ENCODE assay signal across 14 cellular contexts in the genomic region with DNA sequence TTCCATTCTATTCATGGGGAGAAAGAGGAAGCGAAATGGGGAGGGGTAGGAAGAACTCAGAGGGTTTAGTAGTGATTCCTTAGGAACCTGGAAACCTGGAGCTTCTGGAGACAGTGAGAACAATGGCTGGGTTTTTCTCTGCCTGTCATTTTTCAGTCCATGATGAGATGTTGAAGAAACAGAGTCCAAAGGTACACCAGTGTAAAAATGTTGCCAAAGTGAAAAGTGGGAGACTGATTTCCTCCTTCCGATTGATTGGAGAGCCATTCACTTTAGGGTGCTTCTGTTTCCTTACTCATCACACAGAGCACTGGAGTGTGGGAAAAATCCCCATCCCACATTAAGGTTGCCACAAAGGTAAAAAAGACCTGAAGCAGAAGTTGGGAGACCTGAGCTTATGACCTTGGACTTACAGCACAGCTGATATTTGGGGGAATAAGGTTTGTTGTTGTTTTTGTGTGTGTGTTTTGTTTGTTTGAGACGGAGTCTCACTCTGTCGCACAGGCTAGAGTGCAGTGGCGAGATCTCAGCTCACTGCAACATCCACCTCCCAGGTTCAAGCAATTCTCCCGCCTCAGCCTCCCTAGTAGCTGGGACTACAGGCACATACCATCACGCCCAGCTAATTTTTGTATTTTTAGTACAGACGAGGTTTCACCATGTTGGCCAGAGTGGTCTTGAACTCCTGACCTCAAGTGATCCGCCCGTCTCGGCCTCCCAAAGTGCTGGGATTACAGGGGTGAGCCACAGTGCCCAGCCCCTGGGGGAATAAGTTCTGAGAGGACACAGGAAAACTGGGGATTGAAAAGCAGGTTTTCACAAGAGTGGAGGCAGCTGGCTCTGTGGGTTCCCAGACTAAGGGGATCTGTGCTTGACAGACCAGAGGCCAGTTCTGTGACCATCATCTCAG. TPM values are rescaled to one million over a fixed set of nuclear protein-coding genes. Genes with fewer than 3 reads are reported as not detected.
DNase-seq lines count a peak whose midpoint lies in the region; ATAC-seq and TF ChIP-seq lines count a peak whose summit lies in the region.
"Had no signal": no experiment of that assay in that cellular context is flagged by ENCODE, and none has a peak within 500 bp of the region (broad histone marks: within the 10 kb centered on the region; RNA-seq: fewer than 3 reads in every experiment).

No MANE protein-coding gene starts in this region.

- peak overlapping the region; percentile 41 for H3K27ac Mint-ChIP-seq in activated CD4-positive, alpha-beta T cell treated with anti-CD3 and anti-CD28 coated beads, Interleukin-2, amount 10 ng/mL, durations not matched to agents 7 days and 5 days

- ATAC-seq in foreskin keratinocyte (no peak), HG02885 (IDR thresholded peaks at IDR 0.05; ENCODE audit: poor library complexity, unreplicated experiment) (no peak)

- 66% methylated on average over 11 of the region's 11 CpGs for WGBS in liver

- TF ChIP-seq CTCF in VCaP (conservative IDR thresholded peaks at IDR 0.05): no peak
- TF ChIP-seq CTCF in liver (IDR thresholded peaks at IDR 0.05; ENCODE audit: low read depth, low read length, missing input control): no peak
- no peak for TF ChIP-seq CTCF in foreskin keratinocyte (conservative IDR thresholded peaks at IDR 0.05)

- H3K9me3 ChIP-seq in liver (ENCODE audit: control insufficient read depth in 4 of 4, low read length in 3 of 4) (no peaks in the 10 kb centered on the region), stomach smooth muscle (ENCODE audit: control insufficient read depth in 2 of 2, low read length in 2 of 2) (no peaks in the 10 kb centered on the region)
- H3K9me3 ChIP-seq: breast epithelium, heart right ventricle, left lung, suprapubic skin had no signal

- CTCF ChIA-PET in activated CD4-positive, alpha-beta T cell treated with anti-CD3 and anti-CD28 coated beads, Interleukin-2, amount 10 ng/mL, durations not matched to agents 7 days and 5 days (lab: Charles Lee): interaction anchor here (0.6 to 4.4 kb wide), 19 partner anchors 9 to 396 kb away, joined by 3 to 240 read pairs (median 11); partner anchors contain the start of gene ARL4D

- H3K9ac ChIP-seq in liver (ENCODE audit: low read depth in 1 of 2, low read length in 2 of 2) (peak overlapping the region in 1 of 2 donors; percentile 10), stomach smooth muscle (ENCODE audit: low read length in 2 of 2) (peak overlapping the region in 1 of 2 donors; percentile 13)

- H3K36me3 Mint-ChIP-seq in activated CD4-positive, alpha-beta T cell treated with anti-CD3 and anti-CD28 coated beads, Interleukin-2, amount 10 ng/mL, durations not matched to agents 7 days and 5 days (ENCODE audit: low read depth): peaks cover 3% of the 10 kb centered on the region

- H3K9me3 Mint-ChIP-seq in activated CD4-positive, alpha-beta T cell treated with anti-CD3 and anti-CD28 coated beads, Interleukin-2, amount 10 ng/mL, durations not matched to agents 7 days and 5 days: no peaks in the 10 kb centered on the region

- no peaks in the 10 kb centered on the region for H3K27me3 ChIP-seq in liver (ENCODE audit: control insufficient read depth in 4 of 4, insufficient read depth in 4 of 4, low read length in 3 of 4)
- no peaks in the 10 kb centered on the region for H3K27me3 ChIP-seq in stomach smooth muscle (ENCODE audit: control insufficient read depth in 1 of 2, insufficient read depth in 2 of 2, low read length in 2 of 2)
- H3K27me3 ChIP-seq in foreskin keratinocyte: no peaks in the 10 kb centered on the region
- H3K27me3 ChIP-seq: breast epithelium, heart right ventricle, left lung, suprapubic skin had no signal

- H3K27ac ChIP-seq in VCaP: peak overlapping the region; percentile 87; the same call in 1 of the 2 replicates
- peak overlapping the region; percentile 43 to 79 for H3K27ac ChIP-seq in liver (ENCODE audit: low read depth in 1 of 2, low read length in 2 of 2)
- H3K27ac ChIP-seq in stomach smooth muscle (ENCODE audit: low read length): peak overlapping the region; percentile 89
- no peak overlapping the region for H3K27ac ChIP-seq in foreskin keratinocyte

- H3K4me3 Mint-ChIP-seq in activated CD4-positive, alpha-beta T cell treated with anti-CD3 and anti-CD28 coated beads, Interleukin-2, amount 10 ng/mL, durations not matched to agents 7 days and 5 days: no peak overlapping the region

- peaks cover 24% of the 10 kb centered on the region for H3K4me1 Mint-ChIP-seq in activated CD4-positive, alpha-beta T cell treated with anti-CD3 and anti-CD28 coated beads, Interleukin-2, amount 10 ng/mL, durations not matched to agents 7 days and 5 days

- H3K36me3 ChIP-seq in liver (ENCODE audit: control insufficient read depth in 4 of 4, insufficient read depth in 3 of 4, low read depth in 1 of 4, low read length in 3 of 4): no peaks in the 10 kb centered on the region
- H3K36me3 ChIP-seq in stomach smooth muscle (ENCODE audit: control insufficient read depth in 2 of 2, insufficient read depth in 2 of 2, low read length in 2 of 2): no peaks in the 10 kb centered on the region
- H3K36me3 ChIP-seq: breast epithelium, heart right ventricle, left lung, suprapubic skin had no signal

- DNase-seq in activated CD4-positive, alpha-beta T cell treated with anti-CD3 and anti-CD28 coated beads, Interleukin-2, amount 10 ng/mL, durations not matched to agents 7 days and 5 days: no peak
- no peak for DNase-seq in activated CD4-positive, alpha-beta T cell treated with anti-CD3 and anti-CD28 coated beads for 48 hours
- no peak for DNase-seq in foreskin keratinocyte
- no peak for DNase-seq in NCI-H2227 (lab: John Stamatoyannopoulos, UW; ENCODE audit: unreplicated experiment)
- DNase-seq: left lung, NCI-H226, T-helper 1 cell had no signal

- TF ChIP-seq RAD21 in liver (IDR thresholded peaks at IDR 0.05): peak in 1 of 2 donors; percentile 15

- H3K4me1 ChIP-seq in liver (ENCODE audit: control insufficient read depth in 4 of 4, insufficient read depth in 4 of 4, low read length in 3 of 4): peaks cover 14 to 56% (median 50%) of the 10 kb centered on the region in 4 donors
- peaks cover 22% of the 10 kb centered on the region for H3K4me1 ChIP-seq in stomach smooth muscle (ENCODE audit: control insufficient read depth, insufficient read depth, low read length)
- H3K4me1 ChIP-seq in foreskin keratinocyte: peaks cover 5% of the 10 kb centered on the region

- H3K4me3 ChIP-seq in liver (ENCODE audit: low read depth in 1 of 3, low read length in 3 of 3): no peak overlapping the region
- no peak overlapping the region for H3K4me3 ChIP-seq in stomach smooth muscle (ENCODE audit: low read length in 2 of 2)
- H3K4me3 ChIP-seq: suprapubic skin had no signal

- no peaks in the 10 kb centered on the region for H3K27me3 Mint-ChIP-seq in activated CD4-positive, alpha-beta T cell treated with anti-CD3 and anti-CD28 coated beads, Interleukin-2, amount 10 ng/mL, durations not matched to agents 7 days and 5 days

- POLR2A ChIA-PET in activated CD4-positive, alpha-beta T cell treated with anti-CD3 and anti-CD28 coated beads, Interleukin-2, amount 10 ng/mL, durations not matched to agents 7 days and 5 days (lab: Charles Lee): interaction anchor here (1.5 to 1.7 kb wide), 2 partner anchors 114 to 122 kb away, joined by 7 to 23 read pairs; no protein-coding TSS in a partner anchor

TF ChIP-seq in liver, 16 proteins besides CTCF, POLR2A, EP300 and RAD21:
- TF ChIP-seq RXRA (IDR thresholded peaks at IDR 0.05) (no peak), HNF4G (IDR thresholded peaks at IDR 0.05) (peak; percentile 29), HNF4A (conservative IDR thresholded peaks at IDR 0.05) (peak; percentile 68 to 71), GABPA (IDR thresholded peaks at IDR 0.05 in 1 of 2, conservative IDR thresholded peaks at IDR 0.05 in 1 of 2) (no peak), YY1 (IDR thresholded peaks at IDR 0.05) (no peak)
- TF ChIP-seq, protein P1, sequence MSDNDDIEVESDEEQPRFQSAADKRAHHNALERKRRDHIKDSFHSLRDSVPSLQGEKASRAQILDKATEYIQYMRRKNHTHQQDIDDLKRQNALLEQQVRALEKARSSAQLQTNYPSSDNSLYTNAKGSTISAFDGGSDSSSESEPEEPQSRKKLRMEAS (IDR thresholded peaks at IDR 0.05): no peak

RNA-seq across cellular contexts. Expression of gene DHX8, which starts 1.4 kb away (rescaled TPM):
- 10 to 100 TPM; 56.0 to 78.8 TPM for total RNA-seq in activated CD4-positive, alpha-beta T cell treated with anti-CD3 and anti-CD28 coated beads, Interleukin-2, amount 10 ng/mL, durations not matched to agents 7 days and 5 days
- total RNA-seq in liver: 10 to 100 TPM; 19.2 to 19.6 TPM
- 10 to 100 TPM; 10.9 to 21.3 TPM for polyA plus RNA-seq in liver
- 43.3 and 45.4 TPM in 2 replicates for total RNA-seq in foreskin keratinocyte
- polyA plus RNA-seq in foreskin keratinocyte: 28.7 and 28.9 TPM in 2 replicates
